ENCODE assay signal across 8 cellular contexts in the genomic region with DNA sequence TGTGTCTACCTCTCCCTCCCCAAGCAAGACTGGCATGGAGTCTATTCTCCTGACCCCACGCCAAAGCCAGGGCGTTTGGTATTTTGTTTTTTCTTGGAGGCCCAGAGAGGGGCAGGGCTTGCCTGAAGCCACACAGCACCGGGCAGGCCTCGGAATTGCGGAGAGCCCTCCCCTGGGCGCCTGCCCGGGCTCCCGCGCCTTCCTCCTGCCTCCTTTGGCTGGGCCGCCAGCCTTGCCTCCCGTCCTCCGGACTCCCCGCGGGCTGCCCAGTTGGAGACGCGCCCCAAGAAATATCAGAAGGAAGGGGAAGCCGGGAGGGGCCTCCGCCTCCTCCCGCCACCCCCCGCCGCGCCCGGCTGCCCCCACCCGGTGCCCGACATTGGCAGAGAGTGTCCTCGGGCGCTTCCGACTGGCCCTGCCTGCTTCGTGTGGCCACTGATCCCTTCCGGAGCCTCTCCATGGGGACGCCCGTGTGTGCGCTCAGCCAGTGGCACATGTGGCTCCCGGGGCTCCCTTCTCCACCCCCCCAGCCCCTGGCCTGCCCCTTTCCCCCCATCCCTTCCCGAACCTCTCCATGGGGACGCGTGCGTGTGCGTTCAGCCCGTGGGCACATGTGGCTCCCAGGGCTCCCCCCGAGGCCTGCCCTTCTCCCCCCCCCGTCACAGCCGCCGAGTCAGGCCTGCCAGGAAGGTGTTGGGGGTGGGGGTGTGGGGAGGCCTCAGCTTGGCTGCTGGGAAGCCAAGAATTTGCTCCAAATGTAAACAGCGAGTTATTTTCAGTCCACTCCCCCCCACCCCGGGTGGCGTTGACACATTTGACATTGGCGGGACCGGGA. TPM values are rescaled to one million over a fixed set of nuclear protein-coding genes. Genes with fewer than 3 reads are reported as not detected.
DNase-seq lines count a peak whose midpoint lies in the region; ATAC-seq and TF ChIP-seq lines count a peak whose summit lies in the region.

No MANE protein-coding gene starts in this region.

- peak; percentile 95 to 100 (median 98) for TF ChIP-seq EP300 in sigmoid colon (IDR thresholded peaks at IDR 0.05)

- H3K27me3 ChIP-seq in sigmoid colon (no peaks in the 10 kb centered on the region), BE2C (no peaks in the 10 kb centered on the region)

- WGBS in sigmoid colon, 2 donors: 57 to 72% methylated on average over 49 of the region's 49 CpGs

- peak overlapping the region; percentile 98 to 100 (median 98) for H3K27ac ChIP-seq in sigmoid colon

- DNase-seq in GM04503 (ENCODE audit: low read depth) (peak; percentile 89), hippocampal formation (lab: John Stamatoyannopoulos, UW) (peak; percentile 78 to 81), sigmoid colon (peak; percentile 99), BE2C (no peak)
- DNase-seq in activated CD8-positive, alpha-beta memory T cell treated with anti-CD3 and anti-CD28 coated beads for 24 hours: no peak
- DNase-seq in stimulated activated CD4-positive, alpha-beta T cell treated with anti-CD3 and anti-CD28 coated beads, Interleukin-4, amount 100 ng/mL, for 1 hour: no peak

- H3K27me3 Mint-ChIP-seq in brain: no peaks in the 10 kb centered on the region

- TF ChIP-seq POLR2A in sigmoid colon (IDR thresholded peaks at IDR 0.05): no peak

- H3K9me3 Mint-ChIP-seq in brain: peaks cover 0 to 2% (median 0%) of the 10 kb centered on the region in 5 experiments

- peaks cover 11% of the 10 kb centered on the region for H3K4me1 Mint-ChIP-seq in brain

- H3K4me3 Mint-ChIP-seq in brain: peak overlapping the region in 3 of 5 experiments; percentile 55 to 61 (median 58)

- TF ChIP-seq CTCF in brain (conservative IDR thresholded peaks at IDR 0.05) (no peak), sigmoid colon (IDR thresholded peaks at IDR 0.05) (no peak), BE2C (IDR thresholded peaks at IDR 0.05; ENCODE audit: low read depth, low read length) (no peak)

- H3K9me3 ChIP-seq in sigmoid colon: no peaks in the 10 kb centered on the region
- H3K9me3 ChIP-seq in BE2C: no peaks in the 10 kb centered on the region

- H3K4me3 ChIP-seq in sigmoid colon (peak overlapping the region; percentile 37 to 57 (median 48)), BE2C (ENCODE audit: low read depth, low read length) (no peak overlapping the region)

- intact Hi-C loops in sigmoid colon (cut with DNase I): loop anchor here (2.0 kb wide), 1 partner anchor 17 kb away; no protein-coding TSS in a partner anchor

- H3K36me3 ChIP-seq in sigmoid colon: no peaks in the 10 kb centered on the region
- H3K36me3 ChIP-seq in BE2C: peaks cover 6% of the 10 kb centered on the region

- no peak for ATAC-seq in HG03108 (IDR thresholded peaks at IDR 0.05; ENCODE audit: unreplicated experiment)

- H3K36me3 Mint-ChIP-seq in brain: no peaks in the 10 kb centered on the region

- H3K4me1 ChIP-seq in sigmoid colon (peaks cover 0 to 97% (median 89%) of the 10 kb centered on the region in 4 donors), BE2C (no peaks in the 10 kb centered on the region)

- peak overlapping the region in 4 of 5 experiments; percentile 85 to 94 (median 90) for H3K27ac Mint-ChIP-seq in brain

RNA-seq across cellular contexts. Expression of gene NFIC, which starts 37.3 kb away (rescaled TPM):
- polyA plus RNA-seq in brain (ENCODE audit: insufficient read depth, low read depth, low replicate concordance) (79.3 TPM), sigmoid colon (10 to 100 TPM in 2 of 3 donors, 1 to 10 TPM in 1; 9.0 to 45.7 (median 10.2) TPM)
- total RNA-seq in sigmoid colon: 100 to 1,000 TPM in 1 of 4 donors, 10 to 100 TPM in 3; 63.2 to 114 (median 74.2) TPM
- polyA plus RNA-seq in BE2C (2012; ENCODE audit: insufficient read depth, insufficient read length, low read depth): 20.6 TPM

Comparison
In these comparisons a context has a peak if more than half of its experiments do, and no peak if none do; other contexts are left out.
1. DNase-seq: peak in GM04503 (single experiment), hippocampal formation (2 of 2) and sigmoid colon (single experiment); none in activated CD8-positive, alpha-beta memory T cell treated with anti-CD3 and anti-CD28 coated beads for 24 hours (single experiment), stimulated activated CD4-positive, alpha-beta T cell treated with anti-CD3 and anti-CD28 coated beads, Interleukin-4, amount 100 ng/mL, for 1 hour (single experiment) and BE2C (single experiment).